8 cellular contexts compared by ENCODE assay signal in the genomic region with DNA sequence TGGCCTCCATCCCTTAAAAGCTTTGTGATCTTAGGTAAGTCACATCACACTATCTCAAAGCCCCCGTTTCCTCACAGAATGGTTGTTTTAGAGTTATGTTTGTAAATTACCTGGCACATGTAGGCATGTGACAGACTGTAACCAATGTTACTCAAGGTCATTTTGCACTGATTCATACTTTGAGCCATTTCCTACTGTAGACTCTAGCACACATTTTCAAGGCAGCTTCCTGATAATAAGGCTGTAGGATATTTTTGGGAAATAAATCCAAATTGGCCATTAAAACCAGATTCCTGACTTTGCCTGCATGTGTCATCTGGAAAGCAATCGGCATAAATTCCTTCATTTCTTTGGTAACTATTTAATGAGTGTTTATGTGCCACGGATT. TPM values are rescaled to one million over a fixed set of nuclear protein-coding genes. Genes with fewer than 3 reads are reported as not detected.
DNase-seq lines count a peak whose midpoint lies in the region; ATAC-seq and TF ChIP-seq lines count a peak whose summit lies in the region.

No MANE protein-coding gene starts in this region.

- DNase-seq in activated naive CD4-positive, alpha-beta T cell treated with anti-CD3 and anti-CD28 coated beads for 36 hours = no peak
- DNase-seq in activated naive CD4-positive, alpha-beta T cell (lab: John Stamatoyannopoulos, UW) = no peak
- no peak for DNase-seq in type B pancreatic cell (ENCODE audit: extremely low spot score, unreplicated experiment)
- no peak for DNase-seq in NCI-H1436 treated with DMSO at 0.1 percent for 48 hours (lab: John Stamatoyannopoulos, UW)
- DNase-seq in pons (ENCODE audit: low spot score) = no peak

- H3K27me3 Mint-ChIP-seq in activated naive CD4-positive, alpha-beta T cell treated with anti-CD3 and anti-CD28 coated beads for 36 hours (ENCODE audit: low read depth) = no peaks in the 10 kb centered on the region
- no peaks in the 10 kb centered on the region for H3K27me3 Mint-ChIP-seq in activated T-helper 17 cell treated with anti-CD3 and anti-CD28 coated beads, Interleukin-2, amount 50 U/mL, for 72 hours
- H3K27me3 Mint-ChIP-seq in type B pancreatic cell = no peaks in the 10 kb centered on the region

- no peaks in the 10 kb centered on the region for H3K27me3 ChIP-seq in iPS-18a (ENCODE audit: control insufficient read depth, insufficient read depth, low read length)

- no peaks in the 10 kb centered on the region for H3K36me3 ChIP-seq in iPS-18a (ENCODE audit: control insufficient read depth, low read depth, low read length)

- H3K4me3 Mint-ChIP-seq in activated naive CD4-positive, alpha-beta T cell treated with anti-CD3 and anti-CD28 coated beads for 36 hours = peak overlapping the region; percentile 81
- peak overlapping the region; percentile 75 for H3K4me3 Mint-ChIP-seq in activated T-helper 17 cell treated with anti-CD3 and anti-CD28 coated beads, Interleukin-2, amount 50 U/mL, for 72 hours
- H3K4me3 Mint-ChIP-seq in type B pancreatic cell = peak overlapping the region; percentile 92

- no peaks in the 10 kb centered on the region for H3K9me3 ChIP-seq in iPS-18a (ENCODE audit: control insufficient read depth, low read depth, low read length)

- intact Hi-C loops in activated naive CD4-positive, alpha-beta T cell treated with anti-CD3 and anti-CD28 coated beads for 36 hours (cut with micrococcal nuclease) = loop anchor here (1.0 to 5.0 kb wide), 8 partner anchors 31 to 451 kb away; partner anchors contain the start of gene COX6A1

- no peak for ATAC-seq in activated T-helper 17 cell treated with anti-CD3 and anti-CD28 coated beads, Interleukin-2, amount 50 U/mL, for 72 hours (replicated peaks)
- no peak for ATAC-seq in GM18502 (IDR thresholded peaks at IDR 0.05; ENCODE audit: poor library complexity, unreplicated experiment)

- H3K27ac ChIP-seq in iPS-18a (ENCODE audit: low read length) = peak overlapping the region; percentile 0

- no peaks in the 10 kb centered on the region for H3K9me3 Mint-ChIP-seq in activated naive CD4-positive, alpha-beta T cell treated with anti-CD3 and anti-CD28 coated beads for 36 hours
- H3K9me3 Mint-ChIP-seq in activated T-helper 17 cell treated with anti-CD3 and anti-CD28 coated beads, Interleukin-2, amount 50 U/mL, for 72 hours = no peaks in the 10 kb centered on the region
- H3K9me3 Mint-ChIP-seq in type B pancreatic cell = no peaks in the 10 kb centered on the region

- TF ChIP-seq CTCF in type B pancreatic cell (conservative IDR thresholded peaks at IDR 0.05) = no peak

- peaks cover 11% of the 10 kb centered on the region for H3K36me3 Mint-ChIP-seq in activated naive CD4-positive, alpha-beta T cell treated with anti-CD3 and anti-CD28 coated beads for 36 hours (ENCODE audit: low read depth)
- peaks cover 51% of the 10 kb centered on the region for H3K36me3 Mint-ChIP-seq in activated T-helper 17 cell treated with anti-CD3 and anti-CD28 coated beads, Interleukin-2, amount 50 U/mL, for 72 hours (ENCODE audit: low read depth)
- H3K36me3 Mint-ChIP-seq in type B pancreatic cell = peaks cover 16% of the 10 kb centered on the region

- peak overlapping the region; percentile 44 for H3K27ac Mint-ChIP-seq in activated naive CD4-positive, alpha-beta T cell treated with anti-CD3 and anti-CD28 coated beads for 36 hours
- H3K27ac Mint-ChIP-seq in activated T-helper 17 cell treated with anti-CD3 and anti-CD28 coated beads, Interleukin-2, amount 50 U/mL, for 72 hours = peak overlapping the region; percentile 91
- H3K27ac Mint-ChIP-seq in type B pancreatic cell = peak overlapping the region; percentile 94

- H3K4me3 ChIP-seq in iPS-18a (ENCODE audit: low read length) = peak overlapping the region; percentile 95

- H3K4me1 ChIP-seq in iPS-18a (ENCODE audit: control insufficient read depth, low read depth, low read length) = peaks cover 13% of the 10 kb centered on the region

- CTCF ChIA-PET in activated naive CD4-positive, alpha-beta T cell treated with anti-CD3 and anti-CD28 coated beads for 36 hours (lab: Charles Lee) = interaction anchor here (0.5 to 1.1 kb wide), 2 partner anchors 32 to 349 kb away, joined by 3 to 4 read pairs; no protein-coding TSS in a partner anchor

- H3K4me1 Mint-ChIP-seq in activated naive CD4-positive, alpha-beta T cell treated with anti-CD3 and anti-CD28 coated beads for 36 hours (ENCODE audit: low read depth) = peaks cover 69% of the 10 kb centered on the region
- H3K4me1 Mint-ChIP-seq in activated T-helper 17 cell treated with anti-CD3 and anti-CD28 coated beads, Interleukin-2, amount 50 U/mL, for 72 hours = peaks cover 60% of the 10 kb centered on the region
- peaks cover 37% of the 10 kb centered on the region for H3K4me1 Mint-ChIP-seq in type B pancreatic cell (ENCODE audit: unreplicated experiment)

- no peak overlapping the region for H3K9ac ChIP-seq in iPS-18a (ENCODE audit: low read length)

RNA-seq across cellular contexts. Expression of gene RAB35, which starts 2.2 kb away (rescaled TPM):
- 10 to 100 TPM; 41.3 to 45.7 TPM for total RNA-seq in activated naive CD4-positive, alpha-beta T cell treated with anti-CD3 and anti-CD28 coated beads for 36 hours
- 10 to 100 TPM; 43.8 to 76.4 TPM for total RNA-seq in activated T-helper 17 cell treated with anti-CD3 and anti-CD28 coated beads, Interleukin-2, amount 50 U/mL, for 72 hours
- total RNA-seq in type B pancreatic cell (ENCODE audit: low replicate concordance) = 42.3 and 47.1 TPM in 2 replicates

Comparison
In these comparisons a context has a peak if more than half of its experiments do, and no peak if none do; other contexts are left out.
1. H3K27ac Mint-ChIP-seq: peak in every context shown above with its lines; median percentile 94 in type B pancreatic cell; 91 in activated T-helper 17 cell treated with anti-CD3 and anti-CD28 coated beads, Interleukin-2, amount 50 U/mL, for 72 hours; 44 in activated naive CD4-positive, alpha-beta T cell treated with anti-CD3 and anti-CD28 coated beads for 36 hours.